Comparison of ENCODE assay signal across 1 cellular context in genomic region chr6:11537229-11538048, GRCh38.
A peak's percentile ranks its signal among the peaks of the same experiment; 100 is the strongest.
TF ChIP-seq lines count a peak whose summit lies in the region.

TMEM170B (plus strand) TSS chr6:11537749; CDS start chr6:11538278, 529 bp downstream.

TF ChIP-seq in HepG2, 621 proteins besides CTCF, POLR2A, EP300 and RAD21 (continued from another document and continues in another):
- TF ChIP-seq UBTF (CRISPR knock-in tag; IDR thresholded peaks at IDR 0.05) (peak; percentile 77), HOXA3 (CRISPR knock-in tag; IDR thresholded peaks at IDR 0.05) (peak; percentile 97), SOX13 (IDR thresholded peaks at IDR 0.05) (no peak), SOX13 (CRISPR knock-in tag; conservative IDR thresholded peaks at IDR 0.05 in 1 of 2, IDR thresholded peaks at IDR 0.05 in 1 of 2) (peak in 1 of 2 experiments; percentile 32; a peak in 1 of 4 replicates), RAD51 (IDR thresholded peaks at IDR 0.05; ENCODE audit: borderline replicate concordance) (no peak), MAZ (IDR thresholded peaks at IDR 0.05; ENCODE audit: borderline replicate concordance, low read depth, low read length) (peak; percentile 91), MAZ (CRISPR knock-in tag; IDR thresholded peaks at IDR 0.05; ENCODE audit: low read depth) (peak; percentile 92; the same call in 1 of the 2 replicates), ZNF207 (IDR thresholded peaks at IDR 0.05; ENCODE audit: borderline replicate concordance) (no peak), SUZ12 (IDR thresholded peaks at IDR 0.05; ENCODE audit: low read depth, low read length) (no peak), SIN3A (IDR thresholded peaks at IDR 0.05; ENCODE audit: borderline replicate concordance, low read depth, low read length) (peak; percentile 49; the same call in 1 of the 2 replicates), ZFP41 (CRISPR knock-in tag; IDR thresholded peaks at IDR 0.05; ENCODE audit: borderline replicate concordance) (no peak), ZNF205 (CRISPR knock-in tag; IDR thresholded peaks at IDR 0.05) (no peak; the same call in 1 of the 2 replicates), ZSCAN21 (CRISPR knock-in tag; IDR thresholded peaks at IDR 0.05; ENCODE audit: borderline replicate concordance) (peak; percentile 78; the same call in 1 of the 2 replicates), SNRNP70 (IDR thresholded peaks at IDR 0.05; ENCODE audit: low read depth, low read length) (no peak), RBM22 (optimal IDR thresholded peaks at IDR 0.05; ENCODE audit: low read length) (no peak), AGO2 (optimal IDR thresholded peaks at IDR 0.05; ENCODE audit: low read depth, low read length) (no peak), ZNF781 (CRISPR knock-in tag; IDR thresholded peaks at IDR 0.05; ENCODE audit: borderline replicate concordance, not compliant biosample characterization) (no peak), PHF20 (CRISPR knock-in tag; IDR thresholded peaks at IDR 0.05) (peak; percentile 50; the same call in 1 of the 2 replicates), ZNF619 (CRISPR knock-in tag; IDR thresholded peaks at IDR 0.05) (no peak; the same call in 1 of the 2 replicates), NCOR1 (IDR thresholded peaks at IDR 0.05; ENCODE audit: borderline replicate concordance, low read length) (no peak), MLLT10 (CRISPR knock-in tag; IDR thresholded peaks at IDR 0.05) (no peak), ARID2 (CRISPR knock-in tag; IDR thresholded peaks at IDR 0.05; ENCODE audit: borderline replicate concordance) (0 out of 2 replicates have a peak, but pooled peaks have one; percentile 60), USF2 (IDR thresholded peaks at IDR 0.05; ENCODE audit: low read depth, low read length) (no peak), USF2 (CRISPR knock-in tag; IDR thresholded peaks at IDR 0.05; ENCODE audit: borderline replicate concordance) (no peak), NCOA5 (CRISPR knock-in tag; IDR thresholded peaks at IDR 0.05) (no peak), ZNF841 (CRISPR knock-in tag; IDR thresholded peaks at IDR 0.05; ENCODE audit: borderline replicate concordance) (no peak), ZBTB7B (CRISPR knock-in tag; IDR thresholded peaks at IDR 0.05) (peak; percentile 77; the same call in 1 of the 2 replicates), ZNF235 (CRISPR knock-in tag; IDR thresholded peaks at IDR 0.05; ENCODE audit: borderline replicate concordance) (0 out of 2 replicates have a peak, but pooled peaks have one; percentile 72), KLF15 (CRISPR knock-in tag; IDR thresholded peaks at IDR 0.05; ENCODE audit: borderline replicate concordance) (peak; percentile 95), ZNF644 (CRISPR knock-in tag; IDR thresholded peaks at IDR 0.05; ENCODE audit: low read depth) (no peak), ZNF747 (CRISPR knock-in tag; IDR thresholded peaks at IDR 0.05; ENCODE audit: borderline replicate concordance) (no peak; the same call in 1 of the 2 replicates), ETV6 (CRISPR knock-in tag; conservative IDR thresholded peaks at IDR 0.05) (no peak; the same call in 1 of the 2 replicates), ZNF839 (CRISPR knock-in tag; IDR thresholded peaks at IDR 0.05; ENCODE audit: borderline replicate concordance) (peak; percentile 40; the same call in 1 of the 2 replicates), XBP1 (CRISPR knock-in tag; IDR thresholded peaks at IDR 0.05) (no peak; the same call in 1 of the 2 replicates), ZFP36 (IDR thresholded peaks at IDR 0.05; ENCODE audit: borderline replicate concordance, low read depth, low read length, partially characterized antibody) (no peak), KDM5B (CRISPR knock-in tag; IDR thresholded peaks at IDR 0.05; ENCODE audit: borderline replicate concordance) (peak; percentile 75), SIX4 (CRISPR knock-in tag; IDR thresholded peaks at IDR 0.05) (0 out of 2 replicates have a peak, but pooled peaks have one; percentile 39), ZNF331 (CRISPR knock-in tag; IDR thresholded peaks at IDR 0.05) (peak; percentile 91), SRSF9 (IDR thresholded peaks at IDR 0.05; ENCODE audit: borderline replicate concordance, insufficient read depth, low read depth, low read length, poor library complexity, severe bottlenecking) (no peak), CEBPG (CRISPR knock-in tag; IDR thresholded peaks at IDR 0.05) (no peak), ZNF550 (CRISPR knock-in tag; IDR thresholded peaks at IDR 0.05; ENCODE audit: borderline replicate concordance) (no peak), NR2F1 (CRISPR knock-in tag; IDR thresholded peaks at IDR 0.05) (peak; percentile 45 to 75; a peak in 2 of 4 replicates), ZNF878 (CRISPR knock-in tag; IDR thresholded peaks at IDR 0.05) (no peak), ZMYM4 (CRISPR knock-in tag; IDR thresholded peaks at IDR 0.05) (peak; percentile 97), RFX5 (IDR thresholded peaks at IDR 0.05; ENCODE audit: low read depth, low read length) (peak; percentile 76), ZNF646 (CRISPR knock-in tag; IDR thresholded peaks at IDR 0.05) (no peak)
- TF ChIP-seq, protein P1, sequence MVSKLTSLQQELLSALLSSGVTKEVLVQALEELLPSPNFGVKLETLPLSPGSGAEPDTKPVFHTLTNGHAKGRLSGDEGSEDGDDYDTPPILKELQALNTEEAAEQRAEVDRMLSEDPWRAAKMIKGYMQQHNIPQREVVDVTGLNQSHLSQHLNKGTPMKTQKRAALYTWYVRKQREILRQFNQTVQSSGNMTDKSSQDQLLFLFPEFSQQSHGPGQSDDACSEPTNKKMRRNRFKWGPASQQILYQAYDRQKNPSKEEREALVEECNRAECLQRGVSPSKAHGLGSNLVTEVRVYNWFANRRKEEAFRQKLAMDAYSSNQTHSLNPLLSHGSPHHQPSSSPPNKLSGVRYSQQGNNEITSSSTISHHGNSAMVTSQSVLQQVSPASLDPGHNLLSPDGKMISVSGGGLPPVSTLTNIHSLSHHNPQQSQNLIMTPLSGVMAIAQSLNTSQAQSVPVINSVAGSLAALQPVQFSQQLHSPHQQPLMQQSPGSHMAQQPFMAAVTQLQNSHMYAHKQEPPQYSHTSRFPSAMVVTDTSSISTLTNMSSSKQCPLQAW (CRISPR knock-in tag; IDR thresholded peaks at IDR 0.05): peak; percentile 47; the same call in 1 of the 2 replicates
- TF ChIP-seq, protein P2, sequence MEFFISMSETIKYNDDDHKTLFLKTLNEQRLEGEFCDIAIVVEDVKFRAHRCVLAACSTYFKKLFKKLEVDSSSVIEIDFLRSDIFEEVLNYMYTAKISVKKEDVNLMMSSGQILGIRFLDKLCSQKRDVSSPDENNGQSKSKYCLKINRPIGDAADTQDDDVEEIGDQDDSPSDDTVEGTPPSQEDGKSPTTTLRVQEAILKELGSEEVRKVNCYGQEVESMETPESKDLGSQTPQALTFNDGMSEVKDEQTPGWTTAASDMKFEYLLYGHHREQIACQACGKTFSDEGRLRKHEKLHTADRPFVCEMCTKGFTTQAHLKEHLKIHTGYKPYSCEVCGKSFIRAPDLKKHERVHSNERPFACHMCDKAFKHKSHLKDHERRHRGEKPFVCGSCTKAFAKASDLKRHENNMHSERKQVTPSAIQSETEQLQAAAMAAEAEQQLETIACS (CRISPR knock-in tag; IDR thresholded peaks at IDR 0.05): peak; percentile 98
- TF ChIP-seq, protein P3, sequence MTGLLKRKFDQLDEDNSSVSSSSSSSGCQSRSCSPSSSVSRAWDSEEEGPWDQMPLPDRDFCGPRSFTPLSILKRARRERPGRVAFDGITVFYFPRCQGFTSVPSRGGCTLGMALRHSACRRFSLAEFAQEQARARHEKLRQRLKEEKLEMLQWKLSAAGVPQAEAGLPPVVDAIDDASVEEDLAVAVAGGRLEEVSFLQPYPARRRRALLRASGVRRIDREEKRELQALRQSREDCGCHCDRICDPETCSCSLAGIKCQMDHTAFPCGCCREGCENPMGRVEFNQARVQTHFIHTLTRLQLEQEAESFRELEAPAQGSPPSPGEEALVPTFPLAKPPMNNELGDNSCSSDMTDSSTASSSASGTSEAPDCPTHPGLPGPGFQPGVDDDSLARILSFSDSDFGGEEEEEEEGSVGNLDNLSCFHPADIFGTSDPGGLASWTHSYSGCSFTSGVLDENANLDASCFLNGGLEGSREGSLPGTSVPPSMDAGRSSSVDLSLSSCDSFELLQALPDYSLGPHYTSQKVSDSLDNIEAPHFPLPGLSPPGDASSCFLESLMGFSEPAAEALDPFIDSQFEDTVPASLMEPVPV (CRISPR knock-in tag; IDR thresholded peaks at IDR 0.05): peak; percentile 62; the same call in 1 of the 2 replicates
- TF ChIP-seq, protein P4, sequence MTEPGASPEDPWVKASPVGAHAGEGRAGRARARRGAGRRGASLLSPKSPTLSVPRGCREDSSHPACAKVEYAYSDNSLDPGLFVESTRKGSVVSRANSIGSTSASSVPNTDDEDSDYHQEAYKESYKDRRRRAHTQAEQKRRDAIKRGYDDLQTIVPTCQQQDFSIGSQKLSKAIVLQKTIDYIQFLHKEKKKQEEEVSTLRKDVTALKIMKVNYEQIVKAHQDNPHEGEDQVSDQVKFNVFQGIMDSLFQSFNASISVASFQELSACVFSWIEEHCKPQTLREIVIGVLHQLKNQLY (CRISPR knock-in tag; IDR thresholded peaks at IDR 0.05): peak; percentile 54; the same call in 1 of the 2 replicates
- TF ChIP-seq, protein P5, sequence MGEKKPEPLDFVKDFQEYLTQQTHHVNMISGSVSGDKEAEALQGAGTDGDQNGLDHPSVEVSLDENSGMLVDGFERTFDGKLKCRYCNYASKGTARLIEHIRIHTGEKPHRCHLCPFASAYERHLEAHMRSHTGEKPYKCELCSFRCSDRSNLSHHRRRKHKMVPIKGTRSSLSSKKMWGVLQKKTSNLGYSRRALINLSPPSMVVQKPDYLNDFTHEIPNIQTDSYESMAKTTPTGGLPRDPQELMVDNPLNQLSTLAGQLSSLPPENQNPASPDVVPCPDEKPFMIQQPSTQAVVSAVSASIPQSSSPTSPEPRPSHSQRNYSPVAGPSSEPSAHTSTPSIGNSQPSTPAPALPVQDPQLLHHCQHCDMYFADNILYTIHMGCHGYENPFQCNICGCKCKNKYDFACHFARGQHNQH (CRISPR knock-in tag; IDR thresholded peaks at IDR 0.05): peak; percentile 0
